ENCODE assay signal across 1 cellular context in the genomic region with DNA sequence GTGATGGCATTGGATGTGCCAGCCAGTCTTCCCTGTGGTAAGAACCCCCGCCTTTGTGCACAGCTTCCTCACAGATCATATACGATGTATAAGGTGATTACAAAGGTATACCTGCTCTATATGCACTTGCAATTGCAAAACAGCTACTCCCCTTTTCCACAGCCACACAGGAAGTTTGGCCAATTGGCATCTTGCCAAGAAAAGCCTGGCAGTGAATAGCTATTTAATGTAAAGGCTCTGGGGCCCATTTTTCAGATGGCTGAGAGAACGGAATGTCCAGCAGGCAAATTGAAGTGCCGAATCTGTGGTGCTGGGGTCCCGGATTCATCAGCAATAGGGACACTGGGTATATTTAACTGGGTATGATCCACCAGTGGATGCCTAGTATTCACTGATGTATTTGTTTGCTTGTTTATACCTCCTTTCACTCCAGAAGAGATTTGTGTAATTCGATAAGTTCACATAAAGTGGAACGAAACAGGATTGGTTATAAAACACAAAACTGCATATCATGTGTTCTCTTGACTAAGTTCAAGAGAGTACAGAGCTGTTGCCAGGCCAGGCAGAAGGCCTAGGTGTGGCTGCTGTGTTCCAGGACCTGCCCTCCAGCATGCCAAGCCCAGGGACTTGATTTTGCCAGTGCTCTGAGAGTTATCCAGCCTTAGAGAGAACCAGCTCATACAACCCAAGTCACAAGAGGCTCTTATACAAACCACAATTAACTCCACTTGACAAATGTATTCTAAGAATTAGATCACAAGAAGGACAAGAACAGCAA.
TF ChIP-seq lines count a peak whose summit lies in the region.

No MANE protein-coding gene starts in this region.

TF ChIP-seq in HEK293, 187 proteins besides CTCF, POLR2A, EP300 and RAD21 (continued from another document):
- TF ChIP-seq, protein P1, sequence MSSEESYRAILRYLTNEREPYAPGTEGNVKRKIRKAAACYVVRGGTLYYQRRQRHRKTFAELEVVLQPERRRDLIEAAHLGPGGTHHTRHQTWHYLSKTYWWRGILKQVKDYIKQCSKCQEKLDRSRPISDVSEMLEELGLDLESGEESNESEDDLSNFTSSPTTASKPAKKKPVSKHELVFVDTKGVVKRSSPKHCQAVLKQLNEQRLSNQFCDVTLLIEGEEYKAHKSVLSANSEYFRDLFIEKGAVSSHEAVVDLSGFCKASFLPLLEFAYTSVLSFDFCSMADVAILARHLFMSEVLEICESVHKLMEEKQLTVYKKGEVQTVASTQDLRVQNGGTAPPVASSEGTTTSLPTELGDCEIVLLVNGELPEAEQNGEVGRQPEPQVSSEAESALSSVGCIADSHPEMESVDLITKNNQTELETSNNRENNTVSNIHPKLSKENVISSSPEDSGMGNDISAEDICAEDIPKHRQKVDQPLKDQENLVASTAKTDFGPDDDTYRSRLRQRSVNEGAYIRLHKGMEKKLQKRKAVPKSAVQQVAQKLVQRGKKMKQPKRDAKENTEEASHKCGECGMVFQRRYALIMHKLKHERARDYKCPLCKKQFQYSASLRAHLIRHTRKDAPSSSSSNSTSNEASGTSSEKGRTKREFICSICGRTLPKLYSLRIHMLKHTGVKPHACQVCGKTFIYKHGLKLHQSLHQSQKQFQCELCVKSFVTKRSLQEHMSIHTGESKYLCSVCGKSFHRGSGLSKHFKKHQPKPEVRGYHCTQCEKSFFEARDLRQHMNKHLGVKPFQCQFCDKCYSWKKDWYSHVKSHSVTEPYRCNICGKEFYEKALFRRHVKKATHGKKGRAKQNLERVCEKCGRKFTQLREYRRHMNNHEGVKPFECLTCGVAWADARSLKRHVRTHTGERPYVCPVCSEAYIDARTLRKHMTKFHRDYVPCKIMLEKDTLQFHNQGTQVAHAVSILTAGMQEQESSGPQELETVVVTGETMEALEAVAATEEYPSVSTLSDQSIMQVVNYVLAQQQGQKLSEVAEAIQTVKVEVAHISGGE (tag by site-specific recombination; conservative IDR thresholded peaks at IDR 0.05; ENCODE audit: low read depth), result no peak
- TF ChIP-seq ZNF221 (tag by site-specific recombination; IDR thresholded peaks at IDR 0.05; ENCODE audit: borderline replicate concordance), result no peak; the same call in 1 of the 2 replicates
- no peak for TF ChIP-seq GLI2 (tag by site-specific recombination; IDR thresholded peaks at IDR 0.05; ENCODE audit: borderline replicate concordance, low read depth)
- TF ChIP-seq OVOL3 (tag by site-specific recombination; IDR thresholded peaks at IDR 0.05), result no peak
- no peak for TF ChIP-seq ZNF747 (tag by site-specific recombination; IDR thresholded peaks at IDR 0.05)
- TF ChIP-seq, protein P2, sequence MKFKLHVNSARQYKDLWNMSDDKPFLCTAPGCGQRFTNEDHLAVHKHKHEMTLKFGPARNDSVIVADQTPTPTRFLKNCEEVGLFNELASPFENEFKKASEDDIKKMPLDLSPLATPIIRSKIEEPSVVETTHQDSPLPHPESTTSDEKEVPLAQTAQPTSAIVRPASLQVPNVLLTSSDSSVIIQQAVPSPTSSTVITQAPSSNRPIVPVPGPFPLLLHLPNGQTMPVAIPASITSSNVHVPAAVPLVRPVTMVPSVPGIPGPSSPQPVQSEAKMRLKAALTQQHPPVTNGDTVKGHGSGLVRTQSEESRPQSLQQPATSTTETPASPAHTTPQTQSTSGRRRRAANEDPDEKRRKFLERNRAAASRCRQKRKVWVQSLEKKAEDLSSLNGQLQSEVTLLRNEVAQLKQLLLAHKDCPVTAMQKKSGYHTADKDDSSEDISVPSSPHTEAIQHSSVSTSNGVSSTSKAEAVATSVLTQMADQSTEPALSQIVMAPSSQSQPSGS (tag by site-specific recombination; IDR thresholded peaks at IDR 0.05; ENCODE audit: low read depth), result no peak
- TF ChIP-seq ZSCAN23 (tag by site-specific recombination; IDR thresholded peaks at IDR 0.05), result no peak
- TF ChIP-seq ZNF623 (tag by site-specific recombination; IDR thresholded peaks at IDR 0.05), result no peak
- TF ChIP-seq, protein P3, sequence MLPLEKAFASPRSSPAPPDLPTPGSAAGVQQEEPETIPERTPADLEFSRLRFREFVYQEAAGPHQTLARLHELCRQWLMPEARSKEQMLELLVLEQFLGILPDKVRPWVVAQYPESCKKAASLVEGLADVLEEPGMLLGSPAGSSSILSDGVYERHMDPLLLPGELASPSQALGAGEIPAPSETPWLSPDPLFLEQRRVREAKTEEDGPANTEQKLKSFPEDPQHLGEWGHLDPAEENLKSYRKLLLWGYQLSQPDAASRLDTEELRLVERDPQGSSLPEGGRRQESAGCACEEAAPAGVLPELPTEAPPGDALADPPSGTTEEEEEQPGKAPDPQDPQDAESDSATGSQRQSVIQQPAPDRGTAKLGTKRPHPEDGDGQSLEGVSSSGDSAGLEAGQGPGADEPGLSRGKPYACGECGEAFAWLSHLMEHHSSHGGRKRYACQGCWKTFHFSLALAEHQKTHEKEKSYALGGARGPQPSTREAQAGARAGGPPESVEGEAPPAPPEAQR (tag by site-specific recombination; IDR thresholded peaks at IDR 0.05), result no peak
- no peak for TF ChIP-seq HOXC10 (CRISPR knock-in tag; IDR thresholded peaks at IDR 0.05)
- TF ChIP-seq ZNF629 (tag by site-specific recombination; IDR thresholded peaks at IDR 0.05), result no peak
- no peak for TF ChIP-seq ZNF837 (tag by site-specific recombination; IDR thresholded peaks at IDR 0.05)
- TF ChIP-seq ZNF548 (tag by site-specific recombination; IDR thresholded peaks at IDR 0.05), result no peak
- TF ChIP-seq SP3 (tag by site-specific recombination; IDR thresholded peaks at IDR 0.05), result no peak
- no peak for TF ChIP-seq ZXDB (tag by site-specific recombination; IDR thresholded peaks at IDR 0.05)
- TF ChIP-seq WT1 (tag by site-specific recombination; IDR thresholded peaks at IDR 0.05), result no peak
- no peak for TF ChIP-seq ZNF558 (tag by site-specific recombination; IDR thresholded peaks at IDR 0.05)
- peak; percentile 51; the same call in 1 of the 2 replicates for TF ChIP-seq ZFP69B (tag by site-specific recombination; IDR thresholded peaks at IDR 0.05)
- no peak for TF ChIP-seq ZNF335 (tag by site-specific recombination; conservative IDR thresholded peaks at IDR 0.05)
- TF ChIP-seq ZBTB7A (tag by site-specific recombination; IDR thresholded peaks at IDR 0.05; ENCODE audit: low read depth), result no peak
- TF ChIP-seq ZFP3 (tag by site-specific recombination; IDR thresholded peaks at IDR 0.05; ENCODE audit: low read depth), result no peak
- TF ChIP-seq ZNF132 (tag by site-specific recombination; IDR thresholded peaks at IDR 0.05; ENCODE audit: borderline replicate concordance), result no peak
- TF ChIP-seq HOXA7 (CRISPR knock-in tag; IDR thresholded peaks at IDR 0.05; ENCODE audit: borderline replicate concordance), result no peak
- TF ChIP-seq ZNF529 (tag by site-specific recombination; IDR thresholded peaks at IDR 0.05; ENCODE audit: insufficient replicate concordance), result no peak
